In the genomic region with DNA sequence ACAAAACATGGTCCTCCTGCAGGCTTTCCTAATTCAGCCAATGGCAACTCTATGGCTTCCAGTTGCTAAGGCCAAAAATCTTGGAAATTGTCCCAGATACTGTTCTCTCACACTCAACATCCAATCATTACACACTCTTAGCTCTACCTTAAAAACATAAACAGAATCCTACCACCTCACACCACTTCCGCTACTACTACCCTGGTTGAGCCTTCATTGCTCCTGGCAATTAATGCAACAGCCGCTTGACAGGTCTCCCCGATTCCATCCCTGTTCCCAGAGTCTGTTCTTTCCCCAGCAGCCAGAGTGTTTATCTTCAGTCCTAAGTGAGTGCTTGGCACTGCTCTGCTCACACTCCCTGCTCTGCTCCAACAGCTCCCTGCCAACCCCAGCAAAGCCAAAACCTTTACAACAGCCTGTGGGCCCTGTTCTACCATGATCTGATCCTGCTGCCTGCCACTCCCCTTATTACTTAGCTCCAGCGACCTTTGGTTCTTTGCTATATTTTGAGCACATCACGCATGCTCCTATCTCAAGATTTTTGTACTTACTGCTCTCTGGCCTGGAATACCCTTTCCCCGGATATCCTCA, we compare ENCODE assay signal across 11 cellular contexts.
DNase-seq lines count a peak whose midpoint lies in the region; ATAC-seq and TF ChIP-seq lines count a peak whose summit lies in the region.
"Had no signal": no experiment of that assay in that cellular context is flagged by ENCODE, and none has a peak within 500 bp of the region (broad histone marks: within the 10 kb centered on the region; RNA-seq: fewer than 3 reads in every experiment).

No MANE protein-coding gene starts in this region.

- H3K4me3 ChIP-seq in AG04450 (ENCODE audit: low read depth, low read length) (no peak overlapping the region), hepatocyte (no peak overlapping the region)

- H3K4me1 ChIP-seq in hepatocyte (ENCODE audit: insufficient read depth) = peaks cover 24% of the 10 kb centered on the region

- TF ChIP-seq CTCF in AG04450 (IDR thresholded peaks at IDR 0.05; ENCODE audit: low read depth, low read length) = no peak
- no peak for TF ChIP-seq CTCF in hepatocyte (IDR thresholded peaks at IDR 0.05; ENCODE audit: poor library complexity)

- H3K36me3 ChIP-seq in hepatocyte (replicated peaks; ENCODE audit: insufficient read depth, low read depth) = no peaks in the 10 kb centered on the region

- WGBS in hepatocyte (ENCODE audit: low lambda C conversion rate, missing lambda C conversion rate) = 94% methylated on average over 6 of the region's 6 CpGs

- POLR2A ChIA-PET in AG04450 (lab: Yijun Ruan, JAX) = no interaction called here

- ATAC-seq in HG03139 (IDR thresholded peaks at IDR 0.05; ENCODE audit: unreplicated experiment) = no peak
- ATAC-seq: naive thymus-derived CD4-positive, alpha-beta T cell had no signal

- no peaks in the 10 kb centered on the region for H4K20me1 ChIP-seq in hepatocyte (ENCODE audit: insufficient read depth, poor library complexity, severe bottlenecking)

- H3K9me2 ChIP-seq in hepatocyte (replicated peaks; ENCODE audit: insufficient read depth) = no peaks in the 10 kb centered on the region

- no peaks in the 10 kb centered on the region for H3K9me3 ChIP-seq in AG04450 (ENCODE audit: control insufficient read depth, insufficient read depth, low read length)
- no peaks in the 10 kb centered on the region for H3K9me3 ChIP-seq in hepatocyte (ENCODE audit: low read depth)

- H3K27ac ChIP-seq in AG04450 (ENCODE audit: low read depth, low read length) (peak overlapping the region; percentile 42), cingulate gyrus (ENCODE audit: low read depth, low read length) (peak overlapping the region; percentile 60), hepatocyte (peak overlapping the region; percentile 81)

- no peaks in the 10 kb centered on the region for H3K79me2 ChIP-seq in hepatocyte

- no peak for DNase-seq in AG04450 (ENCODE audit: low read depth, low spot score)
- DNase-seq in hepatocyte (ENCODE audit: low spot score) = peak; percentile 24
- peak; percentile 48 for DNase-seq in pons (ENCODE audit: low spot score)
- DNase-seq in DMS114 treated with DMSO at 0.1 percent for 48 hours (lab: John Stamatoyannopoulos, UW; ENCODE audit: unreplicated experiment) = no peak
- DNase-seq in NCI-H2227 (lab: John Stamatoyannopoulos, UW; ENCODE audit: unreplicated experiment) = no peak
- no peak for DNase-seq in NCI-H2081 treated with DMSO at 0.1 percent for 48 hours (lab: John Stamatoyannopoulos, UW)
- DNase-seq: ACHN; activated B cell treated with CpG ODN at 0.5 μM for 24 hours; naive thymus-derived CD4-positive, alpha-beta T cell had no signal

- no peak overlapping the region for H2AFZ ChIP-seq in hepatocyte

- CTCF ChIA-PET in AG04450 (lab: Charles Lee) = no interaction called here

- H3K27me3 ChIP-seq in AG04450 (ENCODE audit: control insufficient read depth, insufficient read depth, low read length) (no peaks in the 10 kb centered on the region), hepatocyte (no peaks in the 10 kb centered on the region)

- H3K4me2 ChIP-seq in hepatocyte = peak overlapping the region; percentile 32

Comparison
In these comparisons a context has a peak if more than half of its experiments do, and no peak if none do; other contexts are left out.
1. DNase-seq: peak in hepatocyte (single experiment) and pons (single experiment); none in AG04450 (single experiment), DMS114 treated with DMSO at 0.1 percent for 48 hours (single experiment), NCI-H2227 (single experiment) and NCI-H2081 treated with DMSO at 0.1 percent for 48 hours (single experiment).
2. Peak in every context shown above with its lines, with median percentiles within 50 percentile points of each other: H3K27ac ChIP-seq.